ENCODE assay signal across 1 cellular context in genomic region chr5:178859625-178860521, GRCh38.
TF ChIP-seq lines count a peak whose summit lies in the region.

TSS of gene ZNF354B (plus strand) at chr5:178859953. CDS start at chr5:178861048, 1,095 bp downstream.

TF ChIP-seq in K562, 482 proteins besides CTCF, POLR2A, EP300 and RAD21 (continued from another document and continues in another):
- TF ChIP-seq HMBOX1 (IDR thresholded peaks at IDR 0.05) (no peak), GTF2F1 (IDR thresholded peaks at IDR 0.05; ENCODE audit: low read depth, low read length) (no peak), CREB3 (tag; conservative IDR thresholded peaks at IDR 0.05; ENCODE audit: low read depth) (no peak), FOXK2 (conservative IDR thresholded peaks at IDR 0.05 in 1 of 2, IDR thresholded peaks at IDR 0.05 in 1 of 2; ENCODE audit: low read depth in 2 of 2) (no peak), ZNF766 (CRISPR knock-in tag; conservative IDR thresholded peaks at IDR 0.05) (peak; percentile 66), ARHGAP35 (IDR thresholded peaks at IDR 0.05; ENCODE audit: partially characterized antibody) (no peak), ZFP91 (CRISPR knock-in tag; IDR thresholded peaks at IDR 0.05) (no peak), ETS2 (tag; IDR thresholded peaks at IDR 0.05; ENCODE audit: borderline replicate concordance, poor library complexity, severe bottlenecking) (no peak), TRIM25 (IDR thresholded peaks at IDR 0.05; ENCODE audit: borderline replicate concordance) (no peak), RCOR1 (IDR thresholded peaks at IDR 0.05; ENCODE audit: borderline replicate concordance in 1 of 2, low read depth in 2 of 2, low read length in 2 of 2) (no peak; a peak in 1 of 4 replicates), SUPT5H (IDR thresholded peaks at IDR 0.05) (peak; percentile 70), ZNF239 (CRISPR knock-in tag; IDR thresholded peaks at IDR 0.05) (no peak), PYGO2 (tag; IDR thresholded peaks at IDR 0.05) (no peak), SREBF1 (IDR thresholded peaks at IDR 0.05; ENCODE audit: borderline replicate concordance, low read depth, low read length) (no peak), ZKSCAN3 (CRISPR knock-in tag; IDR thresholded peaks at IDR 0.05) (no peak), KLF1 (tag; IDR thresholded peaks at IDR 0.05) (no peak), BHLHE40 (IDR thresholded peaks at IDR 0.05; ENCODE audit: low read length) (peak; percentile 46), ZBTB5 (IDR thresholded peaks at IDR 0.05) (no peak), TAF15 (IDR thresholded peaks at IDR 0.05; ENCODE audit: low read depth, low read length) (no peak), DIDO1 (tag; IDR thresholded peaks at IDR 0.05; ENCODE audit: low read depth) (no peak), NELFE (IDR thresholded peaks at IDR 0.05; ENCODE audit: insufficient read depth, insufficient read length) (no peak), SOX6 (IDR thresholded peaks at IDR 0.05) (no peak), ELF2 (CRISPR knock-in tag; IDR thresholded peaks at IDR 0.05) (no peak), ZSCAN29 (IDR thresholded peaks at IDR 0.05) (no peak), PHTF2 (CRISPR knock-in tag; IDR thresholded peaks at IDR 0.05) (no peak), NRF1 (conservative IDR thresholded peaks at IDR 0.05 in 1 of 2, IDR thresholded peaks at IDR 0.05 in 1 of 2) (peak; percentile 63 to 72), BCL6 (CRISPR knock-in tag; IDR thresholded peaks at IDR 0.05) (no peak), JUND (IDR thresholded peaks at IDR 0.05; ENCODE audit: borderline replicate concordance, low read depth, low read length) (peak; percentile 30; the same call in 1 of the 2 replicates), JUND (tag; IDR thresholded peaks at IDR 0.05; ENCODE audit: borderline replicate concordance, low read depth, low read length) (no peak; the same call in 2 of the 3 replicates), CREB1 (IDR thresholded peaks at IDR 0.05) (no peak), CREB1 (CRISPR knock-in tag; IDR thresholded peaks at IDR 0.05) (peak; percentile 65; the same call in 1 of the 2 replicates), STAT5A (IDR thresholded peaks at IDR 0.05; ENCODE audit: borderline replicate concordance, low read length) (no peak), ZNF77 (CRISPR knock-in tag; IDR thresholded peaks at IDR 0.05) (no peak), CAMTA2 (CRISPR knock-in tag; conservative IDR thresholded peaks at IDR 0.05) (no peak), YBX1 (IDR thresholded peaks at IDR 0.05) (no peak), ZSCAN32 (CRISPR knock-in tag; IDR thresholded peaks at IDR 0.05) (no peak), ZNF134 (CRISPR knock-in tag; conservative IDR thresholded peaks at IDR 0.05) (no peak), DDX20 (tag; IDR thresholded peaks at IDR 0.05; ENCODE audit: low read depth) (no peak), NCOA6 (IDR thresholded peaks at IDR 0.05) (no peak), ZNF407 (IDR thresholded peaks at IDR 0.05; ENCODE audit: low read depth) (no peak), RB1 (IDR thresholded peaks at IDR 0.05; ENCODE audit: low read depth) (peak; percentile 78), CTBP1 (IDR thresholded peaks at IDR 0.05; ENCODE audit: borderline replicate concordance) (peak; percentile 71; the same call in 1 of the 2 replicates), GTF2A2 (tag; IDR thresholded peaks at IDR 0.05) (no peak), JUNB (CRISPR knock-in tag; conservative IDR thresholded peaks at IDR 0.05) (no peak), TEAD2 (tag; IDR thresholded peaks at IDR 0.05) (no peak), IRF1 (CRISPR knock-in tag; IDR thresholded peaks at IDR 0.05; ENCODE audit: borderline replicate concordance) (no peak), ADNP (tag; IDR thresholded peaks at IDR 0.05) (no peak), ARID2 (IDR thresholded peaks at IDR 0.05) (no peak), SAFB2 (IDR thresholded peaks at IDR 0.05; ENCODE audit: borderline replicate concordance, low read depth, low read length, severe bottlenecking) (no peak), ZNF57 (CRISPR knock-in tag; IDR thresholded peaks at IDR 0.05) (no peak), ZNF445 (CRISPR knock-in tag; IDR thresholded peaks at IDR 0.05; ENCODE audit: low read depth) (no peak), SPI1 (IDR thresholded peaks at IDR 0.05; ENCODE audit: borderline replicate concordance, low read depth, low read length) (no peak), ATF4 (CRISPR knock-in tag; IDR thresholded peaks at IDR 0.05) (0 out of 2 replicates have a peak, but pooled peaks have one; percentile 9), KLF10 (CRISPR knock-in tag; IDR thresholded peaks at IDR 0.05) (no peak), ZNF76 (CRISPR knock-in tag; IDR thresholded peaks at IDR 0.05; ENCODE audit: borderline replicate concordance) (peak; percentile 78; the same call in 1 of the 2 replicates), EWSR1 (IDR thresholded peaks at IDR 0.05; ENCODE audit: borderline replicate concordance, low read depth, partially characterized antibody) (no peak), NFE2 (IDR thresholded peaks at IDR 0.05; ENCODE audit: low read depth) (no peak), MBD2 (IDR thresholded peaks at IDR 0.05; ENCODE audit: borderline replicate concordance, low read depth) (peak; percentile 68; the same call in 1 of the 2 replicates), BDP1 (IDR thresholded peaks at IDR 0.05; ENCODE audit: insufficient read depth, insufficient read length) (no peak), NR3C1 (CRISPR knock-in tag; IDR thresholded peaks at IDR 0.05) (no peak), TAF7 (tag; IDR thresholded peaks at IDR 0.05) (no peak)
